1 cellular context compared by ENCODE assay signal in genomic region chr20:4722993-4723392, GRCh38.
TF ChIP-seq lines count a peak whose summit lies in the region.

No MANE protein-coding gene starts in this region.

TF ChIP-seq in HepG2, 621 proteins besides CTCF, POLR2A, EP300 and RAD21:
- TF ChIP-seq ZNF768 (CRISPR knock-in tag; IDR thresholded peaks at IDR 0.05): peak; percentile 96
- no peak for TF ChIP-seq SNRNP70 (IDR thresholded peaks at IDR 0.05; ENCODE audit: low read depth, low read length)
- TF ChIP-seq ZMYM3 (CRISPR knock-in tag; IDR thresholded peaks at IDR 0.05): 0 out of 2 replicates have a peak, but pooled peaks have one; percentile 49
